1 cellular context compared by ENCODE assay signal in genomic region chr10:125032474-125032873, GRCh38.
TF ChIP-seq lines count a peak whose summit lies in the region.

No MANE protein-coding gene starts in this region.

TF ChIP-seq in GM23338, 12 proteins besides CTCF, POLR2A, EP300 and RAD21 (continued from another document):
- TF ChIP-seq, protein P1, sequence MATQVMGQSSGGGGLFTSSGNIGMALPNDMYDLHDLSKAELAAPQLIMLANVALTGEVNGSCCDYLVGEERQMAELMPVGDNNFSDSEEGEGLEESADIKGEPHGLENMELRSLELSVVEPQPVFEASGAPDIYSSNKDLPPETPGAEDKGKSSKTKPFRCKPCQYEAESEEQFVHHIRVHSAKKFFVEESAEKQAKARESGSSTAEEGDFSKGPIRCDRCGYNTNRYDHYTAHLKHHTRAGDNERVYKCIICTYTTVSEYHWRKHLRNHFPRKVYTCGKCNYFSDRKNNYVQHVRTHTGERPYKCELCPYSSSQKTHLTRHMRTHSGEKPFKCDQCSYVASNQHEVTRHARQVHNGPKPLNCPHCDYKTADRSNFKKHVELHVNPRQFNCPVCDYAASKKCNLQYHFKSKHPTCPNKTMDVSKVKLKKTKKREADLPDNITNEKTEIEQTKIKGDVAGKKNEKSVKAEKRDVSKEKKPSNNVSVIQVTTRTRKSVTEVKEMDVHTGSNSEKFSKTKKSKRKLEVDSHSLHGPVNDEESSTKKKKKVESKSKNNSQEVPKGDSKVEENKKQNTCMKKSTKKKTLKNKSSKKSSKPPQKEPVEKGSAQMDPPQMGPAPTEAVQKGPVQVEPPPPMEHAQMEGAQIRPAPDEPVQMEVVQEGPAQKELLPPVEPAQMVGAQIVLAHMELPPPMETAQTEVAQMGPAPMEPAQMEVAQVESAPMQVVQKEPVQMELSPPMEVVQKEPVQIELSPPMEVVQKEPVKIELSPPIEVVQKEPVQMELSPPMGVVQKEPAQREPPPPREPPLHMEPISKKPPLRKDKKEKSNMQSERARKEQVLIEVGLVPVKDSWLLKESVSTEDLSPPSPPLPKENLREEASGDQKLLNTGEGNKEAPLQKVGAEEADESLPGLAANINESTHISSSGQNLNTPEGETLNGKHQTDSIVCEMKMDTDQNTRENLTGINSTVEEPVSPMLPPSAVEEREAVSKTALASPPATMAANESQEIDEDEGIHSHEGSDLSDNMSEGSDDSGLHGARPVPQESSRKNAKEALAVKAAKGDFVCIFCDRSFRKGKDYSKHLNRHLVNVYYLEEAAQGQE (IDR thresholded peaks at IDR 0.05; ENCODE audit: unreplicated experiment), result no peak
- no peak for TF ChIP-seq POLR2AphosphoS5 (IDR thresholded peaks at IDR 0.05; ENCODE audit: low read depth)
- TF ChIP-seq ZNF462 (CRISPR knock-in tag; IDR thresholded peaks at IDR 0.05), result no peak
- no peak for TF ChIP-seq CREB1 (CRISPR knock-in tag; IDR thresholded peaks at IDR 0.05; ENCODE audit: low read depth)
